ENCODE assay signal across 1 cellular context in the genomic region with DNA sequence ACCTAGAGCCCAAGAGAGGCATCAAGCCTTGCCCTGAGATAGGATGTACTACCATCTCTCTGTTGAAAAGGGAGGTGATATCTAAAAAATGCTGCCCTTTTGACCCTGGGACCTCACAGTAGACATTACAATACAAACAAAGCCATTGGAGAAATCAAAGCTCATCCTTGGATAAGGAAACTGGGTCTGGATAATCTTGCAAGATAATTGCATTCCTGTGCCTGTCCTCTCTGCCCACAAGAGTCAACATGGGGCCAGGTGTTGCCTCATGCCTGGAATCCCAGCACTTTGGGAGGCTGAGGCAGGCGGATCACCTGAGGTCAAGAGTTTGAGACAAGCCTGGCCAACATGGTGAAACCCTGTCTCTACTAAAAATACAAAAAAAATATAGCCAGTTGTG.
TF ChIP-seq lines count a peak whose summit lies in the region.

No MANE protein-coding gene starts in this region.

TF ChIP-seq in HepG2, 621 proteins besides CTCF, POLR2A, EP300 and RAD21 (continued from another document):
- TF ChIP-seq ZNF383 (CRISPR knock-in tag; IDR thresholded peaks at IDR 0.05; ENCODE audit: borderline replicate concordance) = no peak
- TF ChIP-seq ZNF563 (CRISPR knock-in tag; IDR thresholded peaks at IDR 0.05) = no peak
- TF ChIP-seq PRPF4 (IDR thresholded peaks at IDR 0.05; ENCODE audit: low read depth, low read length, poor library complexity, severe bottlenecking) = no peak
- TF ChIP-seq NFIC (IDR thresholded peaks at IDR 0.05; ENCODE audit: low read length) = no peak
- TF ChIP-seq, protein P1, sequence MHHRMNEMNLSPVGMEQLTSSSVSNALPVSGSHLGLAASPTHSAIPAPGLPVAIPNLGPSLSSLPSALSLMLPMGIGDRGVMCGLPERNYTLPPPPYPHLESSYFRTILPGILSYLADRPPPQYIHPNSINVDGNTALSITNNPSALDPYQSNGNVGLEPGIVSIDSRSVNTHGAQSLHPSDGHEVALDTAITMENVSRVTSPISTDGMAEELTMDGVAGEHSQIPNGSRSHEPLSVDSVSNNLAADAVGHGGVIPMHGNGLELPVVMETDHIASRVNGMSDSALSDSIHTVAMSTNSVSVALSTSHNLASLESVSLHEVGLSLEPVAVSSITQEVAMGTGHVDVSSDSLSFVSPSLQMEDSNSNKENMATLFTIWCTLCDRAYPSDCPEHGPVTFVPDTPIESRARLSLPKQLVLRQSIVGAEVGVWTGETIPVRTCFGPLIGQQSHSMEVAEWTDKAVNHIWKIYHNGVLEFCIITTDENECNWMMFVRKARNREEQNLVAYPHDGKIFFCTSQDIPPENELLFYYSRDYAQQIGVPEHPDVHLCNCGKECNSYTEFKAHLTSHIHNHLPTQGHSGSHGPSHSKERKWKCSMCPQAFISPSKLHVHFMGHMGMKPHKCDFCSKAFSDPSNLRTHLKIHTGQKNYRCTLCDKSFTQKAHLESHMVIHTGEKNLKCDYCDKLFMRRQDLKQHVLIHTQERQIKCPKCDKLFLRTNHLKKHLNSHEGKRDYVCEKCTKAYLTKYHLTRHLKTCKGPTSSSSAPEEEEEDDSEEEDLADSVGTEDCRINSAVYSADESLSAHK (CRISPR knock-in tag; IDR thresholded peaks at IDR 0.05; ENCODE audit: borderline replicate concordance) = no peak
- TF ChIP-seq, protein P2, sequence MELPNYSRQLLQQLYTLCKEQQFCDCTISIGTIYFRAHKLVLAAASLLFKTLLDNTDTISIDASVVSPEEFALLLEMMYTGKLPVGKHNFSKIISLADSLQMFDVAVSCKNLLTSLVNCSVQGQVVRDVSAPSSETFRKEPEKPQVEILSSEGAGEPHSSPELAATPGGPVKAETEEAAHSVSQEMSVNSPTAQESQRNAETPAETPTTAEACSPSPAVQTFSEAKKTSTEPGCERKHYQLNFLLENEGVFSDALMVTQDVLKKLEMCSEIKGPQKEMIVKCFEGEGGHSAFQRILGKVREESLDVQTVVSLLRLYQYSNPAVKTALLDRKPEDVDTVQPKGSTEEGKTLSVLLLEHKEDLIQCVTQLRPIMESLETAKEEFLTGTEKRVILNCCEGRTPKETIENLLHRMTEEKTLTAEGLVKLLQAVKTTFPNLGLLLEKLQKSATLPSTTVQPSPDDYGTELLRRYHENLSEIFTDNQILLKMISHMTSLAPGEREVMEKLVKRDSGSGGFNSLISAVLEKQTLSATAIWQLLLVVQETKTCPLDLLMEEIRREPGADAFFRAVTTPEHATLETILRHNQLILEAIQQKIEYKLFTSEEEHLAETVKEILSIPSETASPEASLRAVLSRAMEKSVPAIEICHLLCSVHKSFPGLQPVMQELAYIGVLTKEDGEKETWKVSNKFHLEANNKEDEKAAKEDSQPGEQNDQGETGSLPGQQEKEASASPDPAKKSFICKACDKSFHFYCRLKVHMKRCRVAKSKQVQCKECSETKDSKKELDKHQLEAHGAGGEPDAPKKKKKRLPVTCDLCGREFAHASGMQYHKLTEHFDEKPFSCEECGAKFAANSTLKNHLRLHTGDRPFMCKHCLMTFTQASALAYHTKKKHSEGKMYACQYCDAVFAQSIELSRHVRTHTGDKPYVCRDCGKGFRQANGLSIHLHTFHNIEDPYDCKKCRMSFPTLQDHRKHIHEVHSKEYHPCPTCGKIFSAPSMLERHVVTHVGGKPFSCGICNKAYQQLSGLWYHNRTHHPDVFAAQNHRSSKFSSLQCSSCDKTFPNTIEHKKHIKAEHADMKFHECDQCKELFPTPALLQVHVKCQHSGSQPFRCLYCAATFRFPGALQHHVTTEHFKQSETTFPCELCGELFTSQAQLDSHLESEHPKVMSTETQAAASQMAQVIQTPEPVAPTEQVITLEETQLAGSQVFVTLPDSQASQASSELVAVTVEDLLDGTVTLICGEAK (IDR thresholded peaks at IDR 0.05) = no peak
- TF ChIP-seq, protein P2 (CRISPR knock-in tag; IDR thresholded peaks at IDR 0.05) = no peak
- TF ChIP-seq ZMYM3 (CRISPR knock-in tag; IDR thresholded peaks at IDR 0.05) = no peak; the same call in 1 of the 2 replicates
- no peak for TF ChIP-seq SAFB2 (CRISPR knock-in tag; IDR thresholded peaks at IDR 0.05; ENCODE audit: borderline replicate concordance, low read depth)
- TF ChIP-seq ZNF530 (CRISPR knock-in tag; IDR thresholded peaks at IDR 0.05; ENCODE audit: low read depth) = no peak
- no peak for TF ChIP-seq BHLHE40 (IDR thresholded peaks at IDR 0.05; ENCODE audit: low read length)
- TF ChIP-seq, protein P3, sequence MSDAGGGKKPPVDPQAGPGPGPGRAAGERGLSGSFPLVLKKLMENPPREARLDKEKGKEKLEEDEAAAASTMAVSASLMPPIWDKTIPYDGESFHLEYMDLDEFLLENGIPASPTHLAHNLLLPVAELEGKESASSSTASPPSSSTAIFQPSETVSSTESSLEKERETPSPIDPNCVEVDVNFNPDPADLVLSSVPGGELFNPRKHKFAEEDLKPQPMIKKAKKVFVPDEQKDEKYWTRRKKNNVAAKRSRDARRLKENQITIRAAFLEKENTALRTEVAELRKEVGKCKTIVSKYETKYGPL (CRISPR knock-in tag; IDR thresholded peaks at IDR 0.05) = no peak
- TF ChIP-seq SP140L (CRISPR knock-in tag; IDR thresholded peaks at IDR 0.05; ENCODE audit: borderline replicate concordance) = no peak
- no peak for TF ChIP-seq U2AF2 (IDR thresholded peaks at IDR 0.05; ENCODE audit: low read depth, low read length)
- peak; percentile 40; the same call in 1 of the 2 replicates for TF ChIP-seq RXRB (CRISPR knock-in tag; IDR thresholded peaks at IDR 0.05; ENCODE audit: borderline replicate concordance)
- no peak for TF ChIP-seq ZSCAN9 (CRISPR knock-in tag; IDR thresholded peaks at IDR 0.05; ENCODE audit: borderline replicate concordance)
- TF ChIP-seq, protein P4, sequence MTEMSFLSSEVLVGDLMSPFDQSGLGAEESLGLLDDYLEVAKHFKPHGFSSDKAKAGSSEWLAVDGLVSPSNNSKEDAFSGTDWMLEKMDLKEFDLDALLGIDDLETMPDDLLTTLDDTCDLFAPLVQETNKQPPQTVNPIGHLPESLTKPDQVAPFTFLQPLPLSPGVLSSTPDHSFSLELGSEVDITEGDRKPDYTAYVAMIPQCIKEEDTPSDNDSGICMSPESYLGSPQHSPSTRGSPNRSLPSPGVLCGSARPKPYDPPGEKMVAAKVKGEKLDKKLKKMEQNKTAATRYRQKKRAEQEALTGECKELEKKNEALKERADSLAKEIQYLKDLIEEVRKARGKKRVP (CRISPR knock-in tag; IDR thresholded peaks at IDR 0.05) = no peak
- no peak for TF ChIP-seq SYNCRIP (IDR thresholded peaks at IDR 0.05; ENCODE audit: insufficient read depth, low read depth, low read length)
- TF ChIP-seq, protein P5, sequence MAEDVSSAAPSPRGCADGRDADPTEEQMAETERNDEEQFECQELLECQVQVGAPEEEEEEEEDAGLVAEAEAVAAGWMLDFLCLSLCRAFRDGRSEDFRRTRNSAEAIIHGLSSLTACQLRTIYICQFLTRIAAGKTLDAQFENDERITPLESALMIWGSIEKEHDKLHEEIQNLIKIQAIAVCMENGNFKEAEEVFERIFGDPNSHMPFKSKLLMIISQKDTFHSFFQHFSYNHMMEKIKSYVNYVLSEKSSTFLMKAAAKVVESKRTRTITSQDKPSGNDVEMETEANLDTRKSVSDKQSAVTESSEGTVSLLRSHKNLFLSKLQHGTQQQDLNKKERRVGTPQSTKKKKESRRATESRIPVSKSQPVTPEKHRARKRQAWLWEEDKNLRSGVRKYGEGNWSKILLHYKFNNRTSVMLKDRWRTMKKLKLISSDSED (CRISPR knock-in tag; IDR thresholded peaks at IDR 0.05) = no peak
